Comparison of ENCODE assay signal across 8 cellular contexts in genomic region chr7:133434246-133434865, GRCh38.
DNase-seq lines count a peak whose midpoint lies in the region; ATAC-seq and TF ChIP-seq lines count a peak whose summit lies in the region.

No MANE protein-coding gene starts in this region.

- H3K4me3 ChIP-seq in BJ (ENCODE audit: low read depth, low read length) (no peak overlapping the region), fibroblast of villous mesenchyme (ENCODE audit: low read depth, low read length) (no peak overlapping the region)

- 0 out of 2 replicates have a peak, but pooled peaks cover 1% of the 10 kb centered on the region for H3K36me3 ChIP-seq in BJ (ENCODE audit: control insufficient read depth, insufficient read depth, low read length)

- peak; percentile 54 for TF ChIP-seq CTCF in BJ (IDR thresholded peaks at IDR 0.05; ENCODE audit: insufficient read depth, low read depth, low read length)
- peak; percentile 58 for TF ChIP-seq CTCF in fibroblast of villous mesenchyme (IDR thresholded peaks at IDR 0.05; ENCODE audit: insufficient read depth, low read depth, low read length)

- CTCF ChIA-PET in BJ (lab: Yijun Ruan, JAX): interaction anchor here (0.5 to 2.2 kb wide), 23 partner anchors 8 to 1745 kb away, joined by 3 to 14 read pairs (median 3); no protein-coding TSS in a partner anchor

- DNase-seq in BJ (ENCODE audit: low read depth) (no peak), H4 (ENCODE audit: low spot score) (peak; percentile 17), RKO (ENCODE audit: low spot score) (peak; percentile 56), fibroblast of villous mesenchyme (ENCODE audit: low read depth) (peak; percentile 49), stromal cell of bone marrow (ENCODE audit: low read depth) (peak; percentile 13), activated T-cell treated with anti-CD3 and anti-CD28 coated beads for 4 hours (no peak), 8988T (no peak)

- POLR2A ChIA-PET in BJ (lab: Charles Lee): interaction anchor here (0.6 to 0.7 kb wide), 3 partner anchors 15 to 288 kb away, joined by 3 to 4 read pairs (median 3); no protein-coding TSS in a partner anchor

- no peak for ATAC-seq in HG02642 (IDR thresholded peaks at IDR 0.05; ENCODE audit: poor library complexity, unreplicated experiment)

- no peaks in the 10 kb centered on the region for H3K27me3 ChIP-seq in BJ (ENCODE audit: control insufficient read depth, insufficient read depth, low read length)

Comparison
In these comparisons a context has a peak if more than half of its experiments do, and no peak if none do; other contexts are left out.
1. DNase-seq: peak in H4 (single experiment), RKO (single experiment), fibroblast of villous mesenchyme (single experiment) and stromal cell of bone marrow (single experiment); none in BJ (single experiment), activated T-cell treated with anti-CD3 and anti-CD28 coated beads for 4 hours (single experiment) and 8988T (single experiment).